Comparison of ENCODE assay signal across 17 cellular contexts in the genomic region with DNA sequence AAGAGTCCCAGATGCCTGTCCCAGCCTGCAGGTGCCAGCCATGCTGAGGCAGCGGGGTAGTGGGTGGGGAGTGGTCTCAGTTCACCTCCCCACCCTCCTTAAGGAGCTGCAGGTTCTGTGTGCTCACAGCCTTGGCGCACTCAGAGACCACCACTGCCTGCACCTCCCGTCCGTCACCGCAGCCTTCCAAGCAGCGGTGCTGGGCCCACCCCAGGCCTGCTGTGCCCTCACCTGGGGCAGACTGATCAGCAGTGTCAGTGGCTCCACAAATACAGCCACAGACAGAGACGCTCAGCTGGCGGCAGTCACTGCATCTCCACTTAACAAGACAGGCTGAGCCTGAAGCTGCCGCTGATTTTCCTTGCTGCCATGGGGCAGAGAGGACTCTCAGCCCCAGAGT.
DNase-seq lines count a peak whose midpoint lies in the region; TF ChIP-seq lines count a peak whose summit lies in the region.
"Had no signal": no experiment of that assay in that cellular context is flagged by ENCODE, and none has a peak within 500 bp of the region (broad histone marks: within the 10 kb centered on the region; RNA-seq: fewer than 3 reads in every experiment).

No MANE protein-coding gene starts in this region.

- H3K18ac ChIP-seq in neuronal stem cell (ENCODE audit: low read length), result peak overlapping the region; percentile 83

- H3K36me3 Mint-ChIP-seq in Caco-2 (ENCODE audit: insufficient read depth, unreplicated experiment), result peaks cover 52% of the 10 kb centered on the region

- no peaks in the 10 kb centered on the region for H3K27me3 Mint-ChIP-seq in Caco-2 (ENCODE audit: insufficient read depth, unreplicated experiment)
- H3K27me3 Mint-ChIP-seq: CD4-positive, CD25-positive, alpha-beta regulatory T cell had no signal

- peak overlapping the region; percentile 9 for H2BK5ac ChIP-seq in neuronal stem cell (ENCODE audit: low read length)

- H4K8ac ChIP-seq in neuronal stem cell (ENCODE audit: low read depth, low read length), result no peak overlapping the region

- H3K27ac ChIP-seq in RWPE1 (peak overlapping the region; percentile 49), esophagus squamous epithelium (peak overlapping the region in 3 of 4 donors; percentile 21 to 45 (median 34)), neuronal stem cell (replicated peaks; ENCODE audit: low read length) (no peak overlapping the region)
- H3K27ac ChIP-seq: KMS-11 had no signal

- H3K9me3 ChIP-seq in Caco-2 (no peaks in the 10 kb centered on the region), esophagus squamous epithelium (no peaks in the 10 kb centered on the region), neuronal stem cell (replicated peaks in 1 of 2; ENCODE audit: control insufficient read depth in 2 of 2, insufficient read depth in 1 of 2, low read depth in 1 of 2, low read length in 2 of 2) (peaks cover 2 to 5% of the 10 kb centered on the region in 2 donors)

- H2AFZ ChIP-seq in neuronal stem cell (ENCODE audit: low read length), result no peak overlapping the region

- intact Hi-C loops in Caco-2 (cut with micrococcal nuclease; ENCODE audit: unreplicated experiment), result no loop called here
- intact Hi-C loops in esophagus squamous epithelium (cut with DNase I), result no loop called here

- H3K27ac Mint-ChIP-seq in Caco-2 (ENCODE audit: unreplicated experiment), result peak overlapping the region; percentile 69
- H3K27ac Mint-ChIP-seq: CD4-positive, CD25-positive, alpha-beta regulatory T cell had no signal

- in situ Hi-C loops in GM13976 (cut with MboI; ENCODE audit: low sequenced_read_pairs, unreplicated experiment), result no loop called here

- H3K4me1 Mint-ChIP-seq in Caco-2 (ENCODE audit: low read depth, unreplicated experiment), result no peaks in the 10 kb centered on the region

- TF ChIP-seq POLR2A in esophagus squamous epithelium (IDR thresholded peaks at IDR 0.05), result no peak

- no peak overlapping the region for H3K4me3 Mint-ChIP-seq in Caco-2 (ENCODE audit: unreplicated experiment)
- H3K4me3 Mint-ChIP-seq: CD4-positive, CD25-positive, alpha-beta regulatory T cell had no signal

- H2BK15ac ChIP-seq in neuronal stem cell (ENCODE audit: low read length), result no peak overlapping the region

- H3K4me1 ChIP-seq in Caco-2 (no peaks in the 10 kb centered on the region), esophagus squamous epithelium (peaks cover 18 to 39% (median 30%) of the 10 kb centered on the region in 3 donors), neuronal stem cell (ENCODE audit: control insufficient read depth in 2 of 2, insufficient read depth in 1 of 2, low read depth in 1 of 2, low read length in 2 of 2) (peaks cover 14 to 15% of the 10 kb centered on the region in 2 donors)

- peaks cover 17% of the 10 kb centered on the region for H3K79me1 ChIP-seq in neuronal stem cell (ENCODE audit: low read depth, low read length)

- no peak overlapping the region for H2BK12ac ChIP-seq in neuronal stem cell (ENCODE audit: low read length)

- no peak overlapping the region for H3K4me2 ChIP-seq in neuronal stem cell (ENCODE audit: insufficient read depth, low read length, poor library complexity, severe bottlenecking)
- H3K4me2 ChIP-seq: KMS-11 had no signal

- H2AK5ac ChIP-seq in neuronal stem cell (ENCODE audit: low read depth, low read length), result no peak overlapping the region

- DNase-seq in Caco-2 (no peak), RWPE1 (ENCODE audit: low spot score) (no peak), esophagus squamous epithelium (lab: John Stamatoyannopoulos, UW) (no peak), neuronal stem cell (ENCODE audit: low spot score) (no peak), COLO829 (ENCODE audit: low spot score) (no peak), GF-D8 (lab: John Stamatoyannopoulos, UW) (no peak), GM13976 (ENCODE audit: low spot score) (no peak), NOMO-1 treated with dmso at 0.1 percent for 144 hours (lab: John Stamatoyannopoulos, UW; ENCODE audit: unreplicated experiment) (no peak)
- DNase-seq: CD4-positive, CD25-positive, alpha-beta regulatory T cell; DMS79 treated with DMSO at 0.1 percent for 48 hours; NCI-H1105; NCI-H187 treated with DMSO at 0.1 percent for 48 hours; NCI-H2171 treated with DMSO at 0.1 percent for 48 hours; NCI-H510A; NCI-H82; SIG-M5 had no signal

- WGBS in esophagus squamous epithelium, 2 donors, result 60% methylated on average over 1 of the region's 9 CpGs; no CpG with 5 or more reads in 1 of the 2 donors
- WGBS in neuronal stem cell (ENCODE audit: extremely low coverage in 2 of 2, insufficient read length in 2 of 2, insufficient replicate concordance in 1 of 2), 2 donors, result no CpG with 5 or more reads among the region's 9 CpGs

- H3K23ac ChIP-seq in neuronal stem cell (ENCODE audit: low read depth, low read length, poor library complexity), result peak overlapping the region; percentile 60

- CTCF ChIA-PET in Caco-2 (lab: Charles Lee) (no interaction called here), RWPE1 (lab: Yijun Ruan, JAX) (no interaction called here)

- H3K4me3 ChIP-seq in Caco-2 (ENCODE audit: low read depth, low read length) (no peak overlapping the region), esophagus squamous epithelium (no peak overlapping the region), neuronal stem cell (ENCODE audit: low read length in 2 of 2) (no peak overlapping the region)

- no peak overlapping the region for H4K91ac ChIP-seq in neuronal stem cell (ENCODE audit: low read depth, low read length, poor library complexity)

- H3K36me3 ChIP-seq in Caco-2 (ENCODE audit: control insufficient read depth, insufficient read depth, low read length) (peaks cover 2% of the 10 kb centered on the region; the same call in 1 of the 2 replicates), esophagus squamous epithelium (peaks cover 10 to 97% (median 14%) of the 10 kb centered on the region in 3 donors), neuronal stem cell (replicated peaks in 1 of 2; ENCODE audit: control insufficient read depth in 2 of 2, insufficient read depth in 2 of 2, low read length in 2 of 2) (peaks cover 22 to 30% of the 10 kb centered on the region in 2 donors)

- POLR2A ChIA-PET in Caco-2 (lab: Charles Lee), result no interaction called here
- POLR2A ChIA-PET in RWPE1 (lab: Yijun Ruan, JAX; ENCODE audit: low non-redundant PET), result no interaction called here

- TF ChIP-seq CTCF in Caco-2 (IDR thresholded peaks at IDR 0.05; ENCODE audit: insufficient read depth in 1 of 2, low read depth in 1 of 2, low read length in 1 of 2, severe bottlenecking in 1 of 2, unreplicated experiment in 1 of 2) (no peak), RWPE1 (conservative IDR thresholded peaks at IDR 0.05; ENCODE audit: low read depth) (no peak), esophagus squamous epithelium (IDR thresholded peaks at IDR 0.05) (no peak), GM13976 (IDR thresholded peaks at IDR 0.05; ENCODE audit: borderline replicate concordance, control extremely low read depth, extremely low read depth, insufficient read depth, missing control alignments) (no peak)

- no peak overlapping the region for H2BK120ac ChIP-seq in neuronal stem cell (ENCODE audit: low read depth, low read length)

- H3K27me3 ChIP-seq in Caco-2 (replicated peaks; ENCODE audit: control insufficient read depth, insufficient read depth, low read length), result no peaks in the 10 kb centered on the region
- H3K27me3 ChIP-seq in esophagus squamous epithelium, result no peaks in the 10 kb centered on the region
- H3K27me3 ChIP-seq in neuronal stem cell (ENCODE audit: control insufficient read depth in 3 of 3, insufficient read depth in 3 of 3, low read depth in 1 of 3, low read length in 3 of 3), result no peaks in the 10 kb centered on the region

- no peak overlapping the region for H3K14ac ChIP-seq in neuronal stem cell (ENCODE audit: low read length)

- H3K9ac ChIP-seq in neuronal stem cell (ENCODE audit: low read depth, low read length, poor library complexity), result peak overlapping the region; percentile 84
- H3K9ac ChIP-seq: KMS-11 had no signal

- H3K4ac ChIP-seq in neuronal stem cell (ENCODE audit: low read length), result no peak overlapping the region

- H3K9me3 Mint-ChIP-seq in Caco-2 (ENCODE audit: unreplicated experiment), result no peaks in the 10 kb centered on the region
- H3K9me3 Mint-ChIP-seq: CD4-positive, CD25-positive, alpha-beta regulatory T cell had no signal

- BruUV-seq in Caco-2 (replicated peaks; lab: Mats Ljungman, UMichigan), result no TSS peak
